28 cellular contexts compared by ENCODE assay signal in genomic region chr15:59172289-59172901, GRCh38. TPM values are rescaled to one million over a fixed set of nuclear protein-coding genes. Genes with fewer than 3 reads are reported as not detected.
DNase-seq lines count a peak whose midpoint lies in the region; ATAC-seq, FAIRE-seq and TF ChIP-seq lines count a peak whose summit lies in the region.
"Had no signal": no experiment of that assay in that cellular context is flagged by ENCODE, and none has a peak within 500 bp of the region (broad histone marks: within the 10 kb centered on the region; RNA-seq: fewer than 3 reads in every experiment).

No MANE protein-coding gene starts in this region.

- 98% methylated on average over 7 of the region's 7 CpGs for WGBS in A549 (ENCODE audit: missing lambda C conversion rate)
- no CpG with 5 or more reads among the region's 7 CpGs for WGBS in mesendoderm (ENCODE audit: extremely low coverage, insufficient coverage, low lambda C conversion rate)

- POLR2A ChIA-PET in A549 (lab: Yijun Ruan, JAX): no interaction called here
- POLR2A ChIA-PET in naive thymus-derived CD4-positive, alpha-beta T cell (lab: Charles Lee): no interaction called here

- H4K8ac ChIP-seq in mesendoderm (ENCODE audit: low read depth, low read length): no peak overlapping the region

- peak; percentile 9; the same call in 1 of the 3 replicates for TF ChIP-seq CTCF in A549 (IDR thresholded peaks at IDR 0.05)
- TF ChIP-seq CTCF in astrocyte of the spinal cord (IDR thresholded peaks at IDR 0.05; ENCODE audit: low read depth, low read length): peak; percentile 20
- TF ChIP-seq CTCF in fibroblast of pulmonary artery (IDR thresholded peaks at IDR 0.05; ENCODE audit: low read length, missing control alignments): peak; percentile 12
- no peak for TF ChIP-seq CTCF in foreskin fibroblast (IDR thresholded peaks at IDR 0.05; ENCODE audit: low read depth, low read length)

- CTCF ChIA-PET in A549 (lab: Yijun Ruan, JAX): interaction anchor here (0.8 to 4.9 kb wide), 8 partner anchors 10 to 329 kb away, joined by 3 to 31 read pairs (median 4); no protein-coding TSS in a partner anchor
- CTCF ChIA-PET in naive thymus-derived CD4-positive, alpha-beta T cell (lab: Charles Lee): no interaction called here

- H2BK15ac ChIP-seq in mesendoderm (replicated peaks; ENCODE audit: low read depth): no peak overlapping the region

- H3K27ac ChIP-seq in A549 (no peak overlapping the region), mesendoderm (ENCODE audit: low read depth, low read length) (no peak overlapping the region)
- no peak overlapping the region for H3K27ac ChIP-seq in naive thymus-derived CD4-positive, alpha-beta T cell (ENCODE audit: low read depth, low read length)
- H3K27ac ChIP-seq: heart right ventricle, parathyroid adenoma, upper lobe of right lung had no signal

- TF ChIP-seq RAD21 in A549 (conservative IDR thresholded peaks at IDR 0.05 in 1 of 2, IDR thresholded peaks at IDR 0.05 in 1 of 2) (peak in 1 of 2 experiments; percentile 26; a peak in 2 of 5 replicates), Ishikawa (IDR thresholded peaks at IDR 0.05; ENCODE audit: low read depth) (peak; percentile 33)

- in situ Hi-C loops in astrocyte of the spinal cord (cut with HindIII; ENCODE audit: low sequenced_read_pairs): no loop called here

- no peak overlapping the region for H3K27ac Mint-ChIP-seq in naive thymus-derived CD4-positive, alpha-beta T cell
- H3K27ac Mint-ChIP-seq: activated CD4-positive, alpha-beta T cell treated with anti-CD3 and anti-CD28 coated beads for 36 hours; activated naive CD4-positive, alpha-beta T cell treated with anti-CD3 and anti-CD28 coated beads, Interleukin-2, amount 50 U/mL, for 24 hours; IgD-negative memory B cell; naive thymus-derived CD8-positive, alpha-beta T cell had no signal

- H3K79me1 ChIP-seq in mesendoderm (ENCODE audit: low read length): no peaks in the 10 kb centered on the region

- H2AK5ac ChIP-seq in mesendoderm (ENCODE audit: low read length): no peak overlapping the region

- no peak overlapping the region for H3K23ac ChIP-seq in mesendoderm (ENCODE audit: low read length)

- H3K36me3 Mint-ChIP-seq in naive thymus-derived CD4-positive, alpha-beta T cell: peaks cover 0 to 21% (median 3%) of the 10 kb centered on the region in 5 donors
- H3K36me3 Mint-ChIP-seq: activated naive CD4-positive, alpha-beta T cell treated with anti-CD3 and anti-CD28 coated beads, Interleukin-2, amount 50 U/mL, for 24 hours; naive thymus-derived CD8-positive, alpha-beta T cell had no signal

- H2BK5ac ChIP-seq in mesendoderm (ENCODE audit: low read length): no peak overlapping the region

- no peak overlapping the region for H3K4me2 ChIP-seq in A549
- H3K4me2 ChIP-seq in mesendoderm (ENCODE audit: low read length): no peak overlapping the region

- H3K9ac ChIP-seq in mesendoderm (ENCODE audit: low read length): no peak overlapping the region
- H3K9ac ChIP-seq: BLaER1 treated with 17β-estradiol and CSF1 and Interleukin-3, amounts not matched to agents 10 nM and 100 nM; parathyroid adenoma had no signal

- no peak overlapping the region for H2BK120ac ChIP-seq in mesendoderm (ENCODE audit: low read depth, low read length)

- FAIRE-seq in A549 (lab: Jason Lieb, UNC): no peak

- H3K4me1 Mint-ChIP-seq in naive thymus-derived CD4-positive, alpha-beta T cell: peaks cover 0 to 30% (median 0%) of the 10 kb centered on the region in 7 donors

- peaks cover 2 to 8% (median 5%) of the 10 kb centered on the region in 5 donors for H3K27me3 Mint-ChIP-seq in naive thymus-derived CD4-positive, alpha-beta T cell
- H3K27me3 Mint-ChIP-seq: IgD-negative memory B cell had no signal

- H3K27me3 ChIP-seq in mesendoderm (ENCODE audit: insufficient read depth, low read length, poor library complexity) (no peaks in the 10 kb centered on the region), MG63 (no peaks in the 10 kb centered on the region)
- H3K27me3 ChIP-seq in naive thymus-derived CD4-positive, alpha-beta T cell (ENCODE audit: control insufficient read depth in 2 of 2, insufficient read depth in 2 of 2, low read length in 2 of 2): no peaks in the 10 kb centered on the region
- H3K27me3 ChIP-seq: BLaER1 treated with 17β-estradiol and CSF1 and Interleukin-3, amounts not matched to agents 10 nM and 100 nM; heart right ventricle; upper lobe of right lung had no signal

- H3K4me3 Mint-ChIP-seq in naive thymus-derived CD4-positive, alpha-beta T cell: no peak overlapping the region
- H3K4me3 Mint-ChIP-seq: activated CD4-positive, alpha-beta T cell treated with anti-CD3 and anti-CD28 coated beads for 36 hours; activated naive CD4-positive, alpha-beta T cell treated with anti-CD3 and anti-CD28 coated beads, Interleukin-2, amount 50 U/mL, for 24 hours; IgD-negative memory B cell; naive thymus-derived CD8-positive, alpha-beta T cell had no signal

- TF ChIP-seq POLR2A in A549 (IDR thresholded peaks at IDR 0.05; ENCODE audit: low read length): no peak

- intact Hi-C loops in naive thymus-derived CD4-positive, alpha-beta T cell (cut with micrococcal nuclease): no loop called here

- TF ChIP-seq EP300 in A549 (IDR thresholded peaks at IDR 0.05): no peak
- no peak for TF ChIP-seq EP300 in Ishikawa (IDR thresholded peaks at IDR 0.05; ENCODE audit: borderline replicate concordance)

- H3K9me3 Mint-ChIP-seq in naive thymus-derived CD4-positive, alpha-beta T cell: peaks cover 0 to 5% (median 0%) of the 10 kb centered on the region in 11 donors
- H3K9me3 Mint-ChIP-seq: activated naive CD4-positive, alpha-beta T cell treated with anti-CD3 and anti-CD28 coated beads, Interleukin-2, amount 50 U/mL, for 24 hours; IgD-negative memory B cell had no signal

- H3K56ac ChIP-seq in mesendoderm (ENCODE audit: low read length): no peak overlapping the region

- no peak for DNase-seq in A549 (ENCODE audit: low read depth in 1 of 2, low spot score in 1 of 2)
- no peak for DNase-seq in astrocyte of the spinal cord (ENCODE audit: low read depth, low spot score)
- DNase-seq in fibroblast of pulmonary artery (ENCODE audit: low read depth): no peak
- no peak for DNase-seq in foreskin fibroblast
- DNase-seq in mesendoderm: no peak
- no peak for DNase-seq in naive thymus-derived CD4-positive, alpha-beta T cell
- DNase-seq in MG63: no peak
- DNase-seq: activated CD4-positive, alpha-beta T cell treated with anti-CD3 and anti-CD28 coated beads for 36 hours; activated T-cell treated with anti-CD3 and anti-CD28 coated beads, Interleukin-2, amount 50 U/mL, for 48 hours; aorta; Calu3; effector memory CD4-positive, alpha-beta T cell; heart right ventricle; naive thymus-derived CD8-positive, alpha-beta T cell; NCI-H146; NCI-H524 treated with DMSO at 0.1 percent for 48 hours; SW 1271 had no signal

- H3K79me2 ChIP-seq in mesendoderm (ENCODE audit: control insufficient read depth, insufficient read depth, low read length): no peaks in the 10 kb centered on the region
- H3K79me2 ChIP-seq: parathyroid adenoma had no signal

- no peaks in the 10 kb centered on the region for H3K9me3 ChIP-seq in A549
- no peaks in the 10 kb centered on the region for H3K9me3 ChIP-seq in naive thymus-derived CD4-positive, alpha-beta T cell (ENCODE audit: control insufficient read depth in 2 of 3, low read length in 3 of 3)
- H3K9me3 ChIP-seq in MG63: no peaks in the 10 kb centered on the region
- H3K9me3 ChIP-seq: upper lobe of right lung had no signal

- H3K4me3 ChIP-seq in A549: no peak overlapping the region
- no peak overlapping the region for H3K4me3 ChIP-seq in astrocyte of the spinal cord (ENCODE audit: low read depth, low read length)
- H3K4me3 ChIP-seq in fibroblast of pulmonary artery (replicated peaks; ENCODE audit: low read depth, low read length): no peak overlapping the region
- H3K4me3 ChIP-seq in foreskin fibroblast (ENCODE audit: low read depth in 1 of 2, low read length in 2 of 2): no peak overlapping the region
- H3K4me3 ChIP-seq in mesendoderm (ENCODE audit: low read length): no peak overlapping the region
- H3K4me3 ChIP-seq in naive thymus-derived CD4-positive, alpha-beta T cell (ENCODE audit: low read length): no peak overlapping the region
- no peak overlapping the region for H3K4me3 ChIP-seq in MG63
- H3K4me3 ChIP-seq: BLaER1 treated with 17β-estradiol and CSF1 and Interleukin-3, amounts not matched to agents 10 nM and 100 nM; heart right ventricle; upper lobe of right lung had no signal

- no peaks in the 10 kb centered on the region for H3K36me3 ChIP-seq in mesendoderm (ENCODE audit: control insufficient read depth, insufficient read depth, low read length)
- H3K36me3 ChIP-seq in naive thymus-derived CD4-positive, alpha-beta T cell (ENCODE audit: control insufficient read depth in 2 of 3, insufficient read depth in 3 of 3, low read length in 3 of 3): no peaks in the 10 kb centered on the region
- peaks cover 32% of the 10 kb centered on the region for H3K36me3 ChIP-seq in MG63

- no peak overlapping the region for H3K4ac ChIP-seq in mesendoderm (ENCODE audit: low read depth, low read length)

- H3K18ac ChIP-seq in mesendoderm (ENCODE audit: low read length): no peak overlapping the region

- no peak for ATAC-seq in A549
- no peak for ATAC-seq in naive thymus-derived CD4-positive, alpha-beta T cell
- ATAC-seq: activated CD4-positive, alpha-beta T cell treated with anti-CD3 and anti-CD28 coated beads for 36 hours; heart right ventricle; naive thymus-derived CD8-positive, alpha-beta T cell; sciatic nerve; upper lobe of right lung had no signal

- H4K5ac ChIP-seq in mesendoderm (ENCODE audit: low read length): no peak overlapping the region

- H3K4me1 ChIP-seq in A549 (peaks cover 57% of the 10 kb centered on the region), mesendoderm (ENCODE audit: control insufficient read depth, low read depth, low read length) (no peaks in the 10 kb centered on the region)
- H3K4me1 ChIP-seq in naive thymus-derived CD4-positive, alpha-beta T cell (ENCODE audit: control insufficient read depth in 2 of 2, insufficient read depth in 2 of 2, low read length in 2 of 2): no peaks in the 10 kb centered on the region
- H3K4me1 ChIP-seq: parathyroid adenoma had no signal

TF ChIP-seq in A549, 52 proteins besides CTCF, POLR2A, EP300 and RAD21 (continues in another document):
- TF ChIP-seq FOSL2 (IDR thresholded peaks at IDR 0.05) (no peak), FOSL2 (CRISPR knock-in tag; IDR thresholded peaks at IDR 0.05) (no peak), KDM1A (IDR thresholded peaks at IDR 0.05; ENCODE audit: low read depth) (no peak)

RNA-seq across cellular contexts. Expression of gene LDHAL6B, which starts 34.2 kb away (rescaled TPM):
- polyA plus RNA-seq in A549 (2011; rRNA removed) (not detected in 2 replicates), A549 (2017; fragmentation: RNase III; extraction: RNeasy Plus Mini Kit Qiagen cat#74134 plus additional on column Dnase treatment) (not detected in 3 replicates)
- polyA plus RNA-seq in A549 (2012; cell fraction: cytosol; rRNA removed): not detected in 2 replicates
- polyA plus RNA-seq in A549 (2012; cell fraction: nucleus; rRNA removed): 0.05 TPM in 1 of 2 replicates, not detected in the other
- not detected in 2 replicates for polyA minus RNA-seq in A549 (2011; rRNA and poly(A)+ RNA removed)
- not detected for polyA plus RNA-seq in mesendoderm (2013, experiment 1 of 2)
- polyA plus RNA-seq in mesendoderm (2013, experiment 2 of 2): not detected
- not detected for total RNA-seq in naive thymus-derived CD4-positive, alpha-beta T cell
- polyA plus RNA-seq in naive thymus-derived CD4-positive, alpha-beta T cell: not detected
- total RNA-seq in MG63 (2014; rRNA removed; shearing (Covaris generic); ENCODE audit: low replicate concordance): not detected in 2 replicates
- total RNA-seq: A673; activated CD4-positive, alpha-beta T cell treated with anti-CD3 and anti-CD28 coated beads for 36 hours; activated CD8-positive, alpha-beta memory T cell treated with anti-CD3 and anti-CD28 coated beads for 36 hours; aorta; Calu3; cerebellum; H4; heart right ventricle; naive thymus-derived CD8-positive, alpha-beta T cell; sciatic nerve; upper lobe of right lung had no signal
- polyA plus RNA-seq: aorta; heart right ventricle; IgD-negative memory B cell; naive thymus-derived CD8-positive, alpha-beta T cell had no signal
